20 cellular contexts compared by ENCODE assay signal in the genomic region with DNA sequence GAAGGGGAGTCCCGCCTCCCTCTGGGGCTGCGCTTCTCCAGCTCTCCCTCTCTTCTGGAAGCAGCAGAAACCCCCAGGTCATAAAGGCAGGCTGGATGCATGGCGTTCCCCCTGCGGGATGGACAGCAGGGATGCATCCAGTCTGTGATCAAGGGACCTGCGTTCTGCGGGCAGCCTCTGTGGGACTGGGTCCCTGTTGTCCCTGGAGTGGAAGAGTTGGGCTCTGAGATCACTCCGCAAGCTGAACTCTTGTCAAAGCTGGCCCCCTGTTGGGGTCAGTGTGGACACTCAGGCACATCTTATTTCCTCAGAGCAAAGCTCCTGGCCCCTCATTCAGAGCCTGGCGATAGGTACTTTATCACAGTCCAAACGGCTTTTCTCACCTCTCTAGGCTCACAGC.
"Had no signal": no experiment of that assay in that cellular context is flagged by ENCODE, and none has a peak within 500 bp of the region (broad histone marks: within the 10 kb centered on the region; RNA-seq: fewer than 3 reads in every experiment).

No MANE protein-coding gene starts in this region.

- ATAC-seq: activated T-cell treated with anti-CD3 and anti-CD28 coated beads, Interleukin-2, amount 50 U/mL, for 72 hours; gastroesophageal sphincter; heart left ventricle; stimulated activated naive B cell treated with anti-CD40 and anti-IgM and Interleukin-4, amounts not matched to agents 10 μg/mL and 1 μg/mL and 100 μg/mL, for 72 hours; T-helper 17 cell had no signal

- H3K4me3 Mint-ChIP-seq: activated CD4-positive, alpha-beta memory T cell treated with anti-CD3 and anti-CD28 coated beads for 36 hours; activated naive CD4-positive, alpha-beta T cell treated with anti-CD3 and anti-CD28 coated beads for 36 hours; activated naive CD8-positive, alpha-beta T cell treated with anti-CD3 and anti-CD28 coated beads, Interleukin-2, amount 10 ng/mL, durations not matched to agents 7 days and 5 days; activated T-cell treated with anti-CD3 and anti-CD28 coated beads, Interleukin-2, amount 50 U/mL, for 72 hours; immature natural killer cell; nephron; stimulated activated naive B cell treated with anti-CD40 and anti-IgM and Interleukin-4, amounts not matched to agents 10 μg/mL and 1 μg/mL and 100 μg/mL, for 72 hours; T-helper 17 cell had no signal

- DNase-seq: activated CD4-positive, alpha-beta memory T cell treated with anti-CD3 and anti-CD28 coated beads for 36 hours; activated CD4-positive, alpha-beta T cell treated with anti-CD3 and anti-CD28 coated beads for 48 hours; activated effector memory CD4-positive, alpha-beta T cell treated with Interleukin-2 at 50 U/mL for 16 hours; activated naive CD4-positive, alpha-beta T cell treated with anti-CD3 and anti-CD28 coated beads for 36 hours; activated naive CD8-positive, alpha-beta T cell treated with anti-CD3 and anti-CD28 coated beads, Interleukin-2, amount 10 ng/mL, durations not matched to agents 7 days and 5 days; activated T-cell treated with anti-CD3 and anti-CD28 coated beads, Interleukin-2, amount 50 U/mL, for 72 hours; amygdala; cerebellar nuclear complex; immature natural killer cell; kidney glomerular epithelial cell; left ventricle myocardium inferior; stimulated activated CD4-positive, alpha-beta T cell treated with anti-CD3 and anti-CD28 coated beads, Interleukin-2, amount 100 ng/mL, for 48 hours; stimulated activated CD8-positive, alpha-beta memory T cell treated with anti-CD3 and anti-CD28 coated beads, Interleukin-4, amount 100 ng/mL, for 48 hours; stimulated activated naive B cell treated with anti-CD40 and anti-IgM and Interleukin-4, amounts not matched to agents 10 μg/mL and 1 μg/mL and 100 μg/mL, for 72 hours; T-helper 17 cell; transverse colon had no signal

- H3K9me3 Mint-ChIP-seq: activated CD4-positive, alpha-beta memory T cell treated with anti-CD3 and anti-CD28 coated beads for 36 hours; activated naive CD4-positive, alpha-beta T cell treated with anti-CD3 and anti-CD28 coated beads for 36 hours; activated naive CD8-positive, alpha-beta T cell treated with anti-CD3 and anti-CD28 coated beads, Interleukin-2, amount 10 ng/mL, durations not matched to agents 7 days and 5 days; activated T-cell treated with anti-CD3 and anti-CD28 coated beads, Interleukin-2, amount 50 U/mL, for 72 hours; immature natural killer cell; stimulated activated naive B cell treated with anti-CD40 and anti-IgM and Interleukin-4, amounts not matched to agents 10 μg/mL and 1 μg/mL and 100 μg/mL, for 72 hours had no signal

- H3K4me3 ChIP-seq: coronary artery, gastroesophageal sphincter, heart left ventricle, left ventricle myocardium inferior, transverse colon had no signal

- H3K27ac Mint-ChIP-seq: activated CD4-positive, alpha-beta memory T cell treated with anti-CD3 and anti-CD28 coated beads for 36 hours; activated naive CD4-positive, alpha-beta T cell treated with anti-CD3 and anti-CD28 coated beads for 36 hours; activated naive CD8-positive, alpha-beta T cell treated with anti-CD3 and anti-CD28 coated beads, Interleukin-2, amount 10 ng/mL, durations not matched to agents 7 days and 5 days; activated T-cell treated with anti-CD3 and anti-CD28 coated beads, Interleukin-2, amount 50 U/mL, for 72 hours; immature natural killer cell; nephron; stimulated activated naive B cell treated with anti-CD40 and anti-IgM and Interleukin-4, amounts not matched to agents 10 μg/mL and 1 μg/mL and 100 μg/mL, for 72 hours; T-helper 17 cell had no signal

- H3K9me3 ChIP-seq: gastroesophageal sphincter, heart left ventricle, left ventricle myocardium inferior, transverse colon had no signal

- H3K36me3 ChIP-seq: gastroesophageal sphincter, heart left ventricle, left ventricle myocardium inferior, transverse colon had no signal

- H3K4me1 ChIP-seq: gastroesophageal sphincter, transverse colon had no signal

- H3K36me3 Mint-ChIP-seq: activated CD4-positive, alpha-beta memory T cell treated with anti-CD3 and anti-CD28 coated beads for 36 hours; activated naive CD8-positive, alpha-beta T cell treated with anti-CD3 and anti-CD28 coated beads, Interleukin-2, amount 10 ng/mL, durations not matched to agents 7 days and 5 days; immature natural killer cell; stimulated activated naive B cell treated with anti-CD40 and anti-IgM and Interleukin-4, amounts not matched to agents 10 μg/mL and 1 μg/mL and 100 μg/mL, for 72 hours had no signal

- H3K4me1 Mint-ChIP-seq: activated naive CD8-positive, alpha-beta T cell treated with anti-CD3 and anti-CD28 coated beads, Interleukin-2, amount 10 ng/mL, durations not matched to agents 7 days and 5 days; immature natural killer cell; stimulated activated naive B cell treated with anti-CD40 and anti-IgM and Interleukin-4, amounts not matched to agents 10 μg/mL and 1 μg/mL and 100 μg/mL, for 72 hours; T-helper 17 cell had no signal

- H3K27ac ChIP-seq: coronary artery, gastroesophageal sphincter, heart left ventricle, left ventricle myocardium inferior, transverse colon had no signal
